ENCODE assay signal across 8 cellular contexts in the genomic region with DNA sequence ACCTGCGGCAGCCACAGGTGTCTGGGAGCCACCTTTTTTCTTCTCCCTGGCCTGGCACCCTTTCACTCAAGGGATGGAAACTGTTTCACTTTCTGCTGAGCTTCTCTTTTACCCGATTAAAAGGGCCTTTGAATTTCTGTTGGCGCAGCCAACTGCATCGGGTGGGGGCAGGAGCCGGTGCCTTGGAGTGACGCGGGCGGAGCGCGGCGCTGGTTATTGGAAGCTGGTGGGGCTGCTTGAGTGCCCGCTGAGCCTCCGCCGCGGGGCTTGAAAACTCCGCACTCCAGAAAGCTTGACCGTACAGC.
A peak's percentile ranks its signal among the peaks of the same experiment; 100 is the strongest.
DNase-seq lines count a peak whose midpoint lies in the region; TF ChIP-seq lines count a peak whose summit lies in the region.

No MANE protein-coding gene starts in this region.

- peaks cover 28% of the 10 kb centered on the region for H3K27me3 Mint-ChIP-seq in dendritic cell treated with granulocyte-macrophage colony-stimulating factor and Interleukin-4, amounts not matched to agents 40 ng/mL and 50 ng/mL, for 4 days

- TF ChIP-seq POLR2A in NB4 (IDR thresholded peaks at IDR 0.05; ENCODE audit: extremely low read depth, insufficient read length) = no peak

- no peaks in the 10 kb centered on the region for H3K36me3 ChIP-seq in HEK293 (ENCODE audit: control insufficient read depth in 2 of 2, insufficient read depth in 1 of 2, low read length in 2 of 2)

- TF ChIP-seq CTCF in GM12865 (IDR thresholded peaks at IDR 0.05; ENCODE audit: insufficient read depth, low read depth, low read length, missing control alignments) (no peak), HEK293 (tag by site-specific recombination; IDR thresholded peaks at IDR 0.05) (no peak), NB4 (IDR thresholded peaks at IDR 0.05; ENCODE audit: low read depth, low read length) (no peak)

- H3K4me1 ChIP-seq in HEK293 (ENCODE audit: control insufficient read depth, insufficient read depth, low read length) = peaks cover 3% of the 10 kb centered on the region; the same call in 1 of the 2 replicates

- peak overlapping the region; percentile 69 for H3K4me3 ChIP-seq in GM12865 (ENCODE audit: low read depth, low read length)
- H3K4me3 ChIP-seq in HEK293 (ENCODE audit: low read depth, low read length) = peak overlapping the region; percentile 83
- peak overlapping the region; percentile 44 for H3K4me3 ChIP-seq in NB4 (ENCODE audit: low read depth, low read length)

- H3K9me3 ChIP-seq in HEK293 (ENCODE audit: control insufficient read depth, insufficient read depth, low read depth, low read length) = no peaks in the 10 kb centered on the region

- H3K27ac ChIP-seq in HEK293 (ENCODE audit: extremely low read depth, low read depth, low read length) = peak overlapping the region; percentile 90

- intact Hi-C loops in dendritic cell treated with granulocyte-macrophage colony-stimulating factor and Interleukin-4, amounts not matched to agents 40 ng/mL and 50 ng/mL, for 4 days (cut with micrococcal nuclease) = loop anchor here (1.0 kb wide), 1 partner anchor 8 kb away; no protein-coding TSS in a partner anchor

- H3K4me1 Mint-ChIP-seq in dendritic cell treated with granulocyte-macrophage colony-stimulating factor and Interleukin-4, amounts not matched to agents 40 ng/mL and 50 ng/mL, for 4 days (ENCODE audit: low read depth) = peaks cover 19% of the 10 kb centered on the region

- H3K4me3 Mint-ChIP-seq in dendritic cell treated with granulocyte-macrophage colony-stimulating factor and Interleukin-4, amounts not matched to agents 40 ng/mL and 50 ng/mL, for 4 days = peak overlapping the region; percentile 83

- POLR2A ChIA-PET in HEK293 (lab: Yijun Ruan, JAX) = interaction anchor here (0.9 to 2.7 kb wide), 5 partner anchors 10 to 59 kb away, joined by 3 to 13 read pairs (median 8); partner anchors contain the start of gene TJP2

- peak overlapping the region; percentile 62 for H3K27ac Mint-ChIP-seq in dendritic cell treated with granulocyte-macrophage colony-stimulating factor and Interleukin-4, amounts not matched to agents 40 ng/mL and 50 ng/mL, for 4 days

- CTCF ChIA-PET in HEK293 (lab: Yijun Ruan, JAX) = interaction anchor here (0.6 to 2.1 kb wide), 11 partner anchors 13 to 101 kb away, joined by 3 to 10 read pairs (median 4); partner anchors contain the start of gene TJP2

- H3K9me3 Mint-ChIP-seq in dendritic cell treated with granulocyte-macrophage colony-stimulating factor and Interleukin-4, amounts not matched to agents 40 ng/mL and 50 ng/mL, for 4 days = no peaks in the 10 kb centered on the region

- DNase-seq in GM12865 (ENCODE audit: low read depth) (peak; percentile 44), NB4 (ENCODE audit: low read depth) (peak; percentile 34), left kidney (ENCODE audit: low read depth, low spot score) (peak; percentile 91), D341Med (ENCODE audit: low spot score) (no peak)
- peak in 3 of 4 experiments; percentile 3 to 10 (median 4) for DNase-seq in activated CD4-positive, CD25-positive, alpha-beta regulatory T cell (lab: John Stamatoyannopoulos, UW)
- DNase-seq in stimulated activated CD4-positive, alpha-beta T cell treated with anti-CD3 and anti-CD28 coated beads, Interleukin-1b, Interleukin-23, amount 100 ng/mL, for 48 hours = peak; percentile 24

- H3K36me3 Mint-ChIP-seq in dendritic cell treated with granulocyte-macrophage colony-stimulating factor and Interleukin-4, amounts not matched to agents 40 ng/mL and 50 ng/mL, for 4 days (ENCODE audit: low read depth) = no peaks in the 10 kb centered on the region

TF ChIP-seq in HEK293, 187 proteins besides CTCF, POLR2A, EP300 and RAD21 (continues in another document):
- peak; percentile 46 for TF ChIP-seq ZIC2 (tag by site-specific recombination; IDR thresholded peaks at IDR 0.05)
- TF ChIP-seq ZNF692 (tag by site-specific recombination; IDR thresholded peaks at IDR 0.05) = 0 out of 2 replicates have a peak, but pooled peaks have one; percentile 10
- no peak for TF ChIP-seq ZNF701 (tag by site-specific recombination; IDR thresholded peaks at IDR 0.05)
- TF ChIP-seq, protein P1, sequence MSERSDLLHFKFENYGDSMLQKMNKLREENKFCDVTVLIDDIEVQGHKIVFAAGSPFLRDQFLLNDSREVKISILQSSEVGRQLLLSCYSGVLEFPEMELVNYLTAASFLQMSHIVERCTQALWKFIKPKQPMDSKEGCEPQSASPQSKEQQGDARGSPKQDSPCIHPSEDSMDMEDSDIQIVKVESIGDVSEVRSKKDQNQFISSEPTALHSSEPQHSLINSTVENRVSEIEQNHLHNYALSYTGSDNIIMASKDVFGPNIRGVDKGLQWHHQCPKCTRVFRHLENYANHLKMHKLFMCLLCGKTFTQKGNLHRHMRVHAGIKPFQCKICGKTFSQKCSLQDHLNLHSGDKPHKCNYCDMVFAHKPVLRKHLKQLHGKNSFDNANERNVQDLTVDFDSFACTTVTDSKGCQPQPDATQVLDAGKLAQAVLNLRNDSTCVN (tag by site-specific recombination; optimal IDR thresholded peaks at IDR 0.05) = peak; percentile 29
- TF ChIP-seq ZEB2 (tag by site-specific recombination; IDR thresholded peaks at IDR 0.05) = peak; percentile 66
- TF ChIP-seq ZNF514 (tag by site-specific recombination; IDR thresholded peaks at IDR 0.05) = no peak
- TF ChIP-seq ZFP37 (tag by site-specific recombination; IDR thresholded peaks at IDR 0.05) = no peak
- TF ChIP-seq ZNF501 (tag by site-specific recombination; IDR thresholded peaks at IDR 0.05) = peak; percentile 33; the same call in 1 of the 2 replicates
- peak; percentile 47; the same call in 1 of the 2 replicates for TF ChIP-seq GLIS2 (tag by site-specific recombination; IDR thresholded peaks at IDR 0.05)
- TF ChIP-seq SCRT1 (tag by site-specific recombination; IDR thresholded peaks at IDR 0.05; ENCODE audit: borderline replicate concordance) = peak; percentile 99
- TF ChIP-seq, protein P2, sequence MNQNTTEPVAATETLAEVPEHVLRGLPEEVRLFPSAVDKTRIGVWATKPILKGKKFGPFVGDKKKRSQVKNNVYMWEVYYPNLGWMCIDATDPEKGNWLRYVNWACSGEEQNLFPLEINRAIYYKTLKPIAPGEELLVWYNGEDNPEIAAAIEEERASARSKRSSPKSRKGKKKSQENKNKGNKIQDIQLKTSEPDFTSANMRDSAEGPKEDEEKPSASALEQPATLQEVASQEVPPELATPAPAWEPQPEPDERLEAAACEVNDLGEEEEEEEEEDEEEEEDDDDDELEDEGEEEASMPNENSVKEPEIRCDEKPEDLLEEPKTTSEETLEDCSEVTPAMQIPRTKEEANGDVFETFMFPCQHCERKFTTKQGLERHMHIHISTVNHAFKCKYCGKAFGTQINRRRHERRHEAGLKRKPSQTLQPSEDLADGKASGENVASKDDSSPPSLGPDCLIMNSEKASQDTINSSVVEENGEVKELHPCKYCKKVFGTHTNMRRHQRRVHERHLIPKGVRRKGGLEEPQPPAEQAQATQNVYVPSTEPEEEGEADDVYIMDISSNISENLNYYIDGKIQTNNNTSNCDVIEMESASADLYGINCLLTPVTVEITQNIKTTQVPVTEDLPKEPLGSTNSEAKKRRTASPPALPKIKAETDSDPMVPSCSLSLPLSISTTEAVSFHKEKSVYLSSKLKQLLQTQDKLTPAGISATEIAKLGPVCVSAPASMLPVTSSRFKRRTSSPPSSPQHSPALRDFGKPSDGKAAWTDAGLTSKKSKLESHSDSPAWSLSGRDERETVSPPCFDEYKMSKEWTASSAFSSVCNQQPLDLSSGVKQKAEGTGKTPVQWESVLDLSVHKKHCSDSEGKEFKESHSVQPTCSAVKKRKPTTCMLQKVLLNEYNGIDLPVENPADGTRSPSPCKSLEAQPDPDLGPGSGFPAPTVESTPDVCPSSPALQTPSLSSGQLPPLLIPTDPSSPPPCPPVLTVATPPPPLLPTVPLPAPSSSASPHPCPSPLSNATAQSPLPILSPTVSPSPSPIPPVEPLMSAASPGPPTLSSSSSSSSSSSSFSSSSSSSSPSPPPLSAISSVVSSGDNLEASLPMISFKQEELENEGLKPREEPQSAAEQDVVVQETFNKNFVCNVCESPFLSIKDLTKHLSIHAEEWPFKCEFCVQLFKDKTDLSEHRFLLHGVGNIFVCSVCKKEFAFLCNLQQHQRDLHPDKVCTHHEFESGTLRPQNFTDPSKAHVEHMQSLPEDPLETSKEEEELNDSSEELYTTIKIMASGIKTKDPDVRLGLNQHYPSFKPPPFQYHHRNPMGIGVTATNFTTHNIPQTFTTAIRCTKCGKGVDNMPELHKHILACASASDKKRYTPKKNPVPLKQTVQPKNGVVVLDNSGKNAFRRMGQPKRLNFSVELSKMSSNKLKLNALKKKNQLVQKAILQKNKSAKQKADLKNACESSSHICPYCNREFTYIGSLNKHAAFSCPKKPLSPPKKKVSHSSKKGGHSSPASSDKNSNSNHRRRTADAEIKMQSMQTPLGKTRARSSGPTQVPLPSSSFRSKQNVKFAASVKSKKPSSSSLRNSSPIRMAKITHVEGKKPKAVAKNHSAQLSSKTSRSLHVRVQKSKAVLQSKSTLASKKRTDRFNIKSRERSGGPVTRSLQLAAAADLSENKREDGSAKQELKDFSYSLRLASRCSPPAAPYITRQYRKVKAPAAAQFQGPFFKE (tag by site-specific recombination; IDR thresholded peaks at IDR 0.05; ENCODE audit: borderline replicate concordance) = no peak
- no peak for TF ChIP-seq ZNF169 (tag by site-specific recombination; IDR thresholded peaks at IDR 0.05)
- peak; percentile 63; the same call in 1 of the 2 replicates for TF ChIP-seq ZBTB8A (tag by site-specific recombination; IDR thresholded peaks at IDR 0.05)
- TF ChIP-seq ZNF335 (tag by site-specific recombination; conservative IDR thresholded peaks at IDR 0.05) = peak; percentile 67
- no peak for TF ChIP-seq ZNF76 (tag by site-specific recombination; IDR thresholded peaks at IDR 0.05; ENCODE audit: borderline replicate concordance, low read depth)
- 0 out of 2 replicates have a peak, but pooled peaks have one; percentile 17 for TF ChIP-seq KLF8 (tag by site-specific recombination; IDR thresholded peaks at IDR 0.05)
- TF ChIP-seq ZBTB20 (tag by site-specific recombination; IDR thresholded peaks at IDR 0.05) = peak; percentile 50; the same call in 1 of the 2 replicates
